27 cellular contexts compared by ENCODE assay signal in genomic region chr17:64048805-64049204, GRCh38. TPM values are rescaled to one million over a fixed set of nuclear protein-coding genes. Genes with fewer than 3 reads are reported as not detected.
"Had no signal": no experiment of that assay in that cellular context is flagged by ENCODE, and none has a peak within 500 bp of the region (broad histone marks: within the 10 kb centered on the region; RNA-seq: fewer than 3 reads in every experiment).

No MANE protein-coding gene starts in this region.

- H3K4me1 ChIP-seq: colonic mucosa, neural progenitor cell, transverse colon had no signal

- H3K4me2 ChIP-seq: neural progenitor cell had no signal

- DNase-seq: activated CD4-positive, alpha-beta T cell treated with anti-CD3 and anti-CD28 coated beads for 36 hours; activated CD4-positive, alpha-beta T cell treated with anti-CD3 and anti-CD28 coated beads, Interleukin-2, amount 50 U/mL, for 4 hours; activated CD4-positive, CD25-positive, alpha-beta regulatory T cell; activated CD8-positive, alpha-beta memory T cell treated with anti-CD3 and anti-CD28 coated beads, Interleukin-2, amount 50 U/mL, for 48 hours; activated gamma-delta T cell; activated naive CD8-positive, alpha-beta T cell treated with anti-CD3 and anti-CD28 coated beads, Interleukin-2, amount 50 U/mL, for 24 hours; amygdala; colonic mucosa; dorsolateral prefrontal cortex; effector memory CD4-positive, alpha-beta T cell; erythroblast; head of caudate nucleus; hippocampal formation; kidney; left colon; mammary epithelial cell; naive B cell; spleen; stimulated activated naive CD4-positive, alpha-beta T cell treated with Interleukin-2 at 50 U/mL for 16 hours; testis; transverse colon had no signal

- H3K9me3 ChIP-seq: colonic mucosa, spleen, testis, transverse colon had no signal

- H3K27ac ChIP-seq: colonic mucosa, dorsolateral prefrontal cortex, neural progenitor cell, testis, transverse colon had no signal

- H3K4me1 Mint-ChIP-seq: mesothelial cell of epicardium, neural progenitor cell had no signal

- H3K4me3 Mint-ChIP-seq: activated CD4-positive, alpha-beta T cell treated with anti-CD3 and anti-CD28 coated beads for 36 hours; activated naive CD4-positive, alpha-beta T cell treated with anti-CD3 and anti-CD28 coated beads, Interleukin-2, amount 50 U/mL, for 24 hours; activated naive CD8-positive, alpha-beta T cell treated with anti-CD3 and anti-CD28 coated beads, Interleukin-2, amount 50 U/mL, for 24 hours; mesothelial cell of epicardium; naive B cell; neural progenitor cell; T-helper 2 cell treated with Interferon-gamma antibody and Interleukin-4, amounts not matched to agents 5 μg/mL and 100 μg/mL, for 36 hours had no signal

- H3K36me3 ChIP-seq: neural progenitor cell had no signal

- ATAC-seq: activated CD4-positive, alpha-beta T cell treated with anti-CD3 and anti-CD28 coated beads for 36 hours; activated naive CD8-positive, alpha-beta T cell treated with anti-CD3 and anti-CD28 coated beads, Interleukin-2, amount 50 U/mL, for 24 hours; left colon; right cardiac atrium had no signal

- H3K27ac Mint-ChIP-seq: activated naive CD4-positive, alpha-beta T cell treated with anti-CD3 and anti-CD28 coated beads, Interleukin-2, amount 50 U/mL, for 24 hours; activated naive CD8-positive, alpha-beta T cell treated with anti-CD3 and anti-CD28 coated beads, Interleukin-2, amount 50 U/mL, for 24 hours; mesothelial cell of epicardium; neural progenitor cell had no signal

- H3K27me3 ChIP-seq: colonic mucosa, dorsolateral prefrontal cortex, neural progenitor cell, spleen, testis, transverse colon had no signal

- H3K9ac ChIP-seq: neural progenitor cell had no signal

- H3K27me3 Mint-ChIP-seq: activated CD4-positive, alpha-beta T cell treated with anti-CD3 and anti-CD28 coated beads for 36 hours; activated naive CD4-positive, alpha-beta T cell treated with anti-CD3 and anti-CD28 coated beads, Interleukin-2, amount 50 U/mL, for 24 hours; activated naive CD8-positive, alpha-beta T cell treated with anti-CD3 and anti-CD28 coated beads, Interleukin-2, amount 50 U/mL, for 24 hours; naive B cell had no signal

- H2AFZ ChIP-seq: neural progenitor cell had no signal

- H3K4me3 ChIP-seq: colonic mucosa, dorsolateral prefrontal cortex, neural progenitor cell, spleen, testis, transverse colon had no signal

- H3K9me3 Mint-ChIP-seq: activated naive CD4-positive, alpha-beta T cell treated with anti-CD3 and anti-CD28 coated beads, Interleukin-2, amount 50 U/mL, for 24 hours; activated naive CD8-positive, alpha-beta T cell treated with anti-CD3 and anti-CD28 coated beads, Interleukin-2, amount 50 U/mL, for 24 hours; mesothelial cell of epicardium; neural progenitor cell; T-helper 2 cell treated with Interferon-gamma antibody and Interleukin-4, amounts not matched to agents 5 μg/mL and 100 μg/mL, for 36 hours had no signal

RNA-seq across cellular contexts. Expression of gene PRR29, which starts 50.7 kb away (rescaled TPM):
- total RNA-seq: bronchial epithelial cell, transverse colon had no signal
